ENCODE assay signal across 1 cellular context in genomic region chr16:14475370-14476139, GRCh38.
TF ChIP-seq lines count a peak whose summit lies in the region.

No MANE protein-coding gene starts in this region.

TF ChIP-seq in HepG2, 621 proteins besides CTCF, POLR2A, EP300 and RAD21 (continued from another document and continues in another):
- TF ChIP-seq TFAP4 (IDR thresholded peaks at IDR 0.05; ENCODE audit: borderline replicate concordance, low read depth) (no peak), ZNF260 (CRISPR knock-in tag; IDR thresholded peaks at IDR 0.05; ENCODE audit: borderline replicate concordance, low read depth) (no peak), ZNF335 (CRISPR knock-in tag; IDR thresholded peaks at IDR 0.05) (0 out of 2 replicates have a peak, but pooled peaks have one; percentile 57), TBX3 (IDR thresholded peaks at IDR 0.05; ENCODE audit: borderline replicate concordance) (no peak), ELK4 (CRISPR knock-in tag; IDR thresholded peaks at IDR 0.05; ENCODE audit: borderline replicate concordance) (no peak), MIXL1 (CRISPR knock-in tag; IDR thresholded peaks at IDR 0.05) (peak; percentile 92), DPF2 (CRISPR knock-in tag; IDR thresholded peaks at IDR 0.05; ENCODE audit: borderline replicate concordance, low read depth) (0 out of 2 replicates have a peak, but pooled peaks have one; percentile 21), PCBP1 (IDR thresholded peaks at IDR 0.05; ENCODE audit: borderline replicate concordance, low read depth, low read length) (no peak), PRDM4 (CRISPR knock-in tag; IDR thresholded peaks at IDR 0.05; ENCODE audit: borderline replicate concordance) (no peak), MED13 (CRISPR knock-in tag; IDR thresholded peaks at IDR 0.05) (no peak), LCORL (IDR thresholded peaks at IDR 0.05) (no peak), LCORL (CRISPR knock-in tag; IDR thresholded peaks at IDR 0.05) (peak; percentile 76), SMC3 (IDR thresholded peaks at IDR 0.05; ENCODE audit: low read length) (no peak; the same call in 1 of the 2 replicates), BRD4 (CRISPR knock-in tag; IDR thresholded peaks at IDR 0.05) (no peak), ZNF362 (CRISPR knock-in tag; IDR thresholded peaks at IDR 0.05; ENCODE audit: borderline replicate concordance) (no peak), RNF2 (conservative IDR thresholded peaks at IDR 0.05; ENCODE audit: low read depth) (no peak), JUNB (CRISPR knock-in tag; IDR thresholded peaks at IDR 0.05; ENCODE audit: borderline replicate concordance) (no peak), GABPB1 (CRISPR knock-in tag; IDR thresholded peaks at IDR 0.05) (no peak), PHF8 (CRISPR knock-in tag; IDR thresholded peaks at IDR 0.05) (no peak), ATM (IDR thresholded peaks at IDR 0.05; ENCODE audit: borderline replicate concordance) (no peak), CEBPG (CRISPR knock-in tag; IDR thresholded peaks at IDR 0.05) (0 out of 2 replicates have a peak, but pooled peaks have one; percentile 2), ZNF276 (CRISPR knock-in tag; IDR thresholded peaks at IDR 0.05; ENCODE audit: low read depth) (no peak), HOXA3 (CRISPR knock-in tag; IDR thresholded peaks at IDR 0.05) (peak; percentile 69; the same call in 1 of the 2 replicates), ZBTB38 (CRISPR knock-in tag; IDR thresholded peaks at IDR 0.05) (no peak), RARG (CRISPR knock-in tag; IDR thresholded peaks at IDR 0.05; ENCODE audit: low read depth) (no peak), ZBED4 (CRISPR knock-in tag; IDR thresholded peaks at IDR 0.05; ENCODE audit: borderline replicate concordance) (no peak), ZNF138 (CRISPR knock-in tag; IDR thresholded peaks at IDR 0.05; ENCODE audit: low read depth) (no peak), THYN1 (CRISPR knock-in tag; IDR thresholded peaks at IDR 0.05; ENCODE audit: borderline replicate concordance, low read depth) (no peak), DR1 (CRISPR knock-in tag; IDR thresholded peaks at IDR 0.05) (no peak), MATR3 (CRISPR knock-in tag; IDR thresholded peaks at IDR 0.05) (no peak), NR2F6 (IDR thresholded peaks at IDR 0.05) (0 out of 2 replicates have a peak, but pooled peaks have one; percentile 19), NR2F6 (CRISPR knock-in tag; IDR thresholded peaks at IDR 0.05) (peak; percentile 22; the same call in 1 of the 2 replicates), GPBP1L1 (CRISPR knock-in tag; IDR thresholded peaks at IDR 0.05) (no peak), DRAP1 (CRISPR knock-in tag; IDR thresholded peaks at IDR 0.05) (no peak), HMGA1 (CRISPR knock-in tag; conservative IDR thresholded peaks at IDR 0.05) (no peak), PTBP1 (IDR thresholded peaks at IDR 0.05; ENCODE audit: low read depth, low read length, poor library complexity, severe bottlenecking) (no peak), HNF4A (CRISPR knock-in tag; IDR thresholded peaks at IDR 0.05) (peak; percentile 46; the same call in 1 of the 2 replicates), HIVEP1 (CRISPR knock-in tag; IDR thresholded peaks at IDR 0.05) (no peak), TSC22D2 (CRISPR knock-in tag; IDR thresholded peaks at IDR 0.05; ENCODE audit: borderline replicate concordance) (no peak), CHD2 (IDR thresholded peaks at IDR 0.05; ENCODE audit: low read depth, low read length) (no peak), ZSCAN25 (CRISPR knock-in tag; IDR thresholded peaks at IDR 0.05) (peak; percentile 46; the same call in 1 of the 2 replicates), MAZ (IDR thresholded peaks at IDR 0.05; ENCODE audit: borderline replicate concordance, low read depth, low read length) (no peak), MAZ (CRISPR knock-in tag; IDR thresholded peaks at IDR 0.05; ENCODE audit: low read depth) (no peak), NFE2 (CRISPR knock-in tag; IDR thresholded peaks at IDR 0.05) (no peak), YEATS4 (CRISPR knock-in tag; IDR thresholded peaks at IDR 0.05; ENCODE audit: borderline replicate concordance) (peak; percentile 50; the same call in 1 of the 2 replicates), NRL (CRISPR knock-in tag; IDR thresholded peaks at IDR 0.05; ENCODE audit: borderline replicate concordance) (no peak), DMAP1 (CRISPR knock-in tag; IDR thresholded peaks at IDR 0.05) (peak; percentile 66; the same call in 1 of the 2 replicates), ZNF761 (CRISPR knock-in tag; conservative IDR thresholded peaks at IDR 0.05) (no peak), KDM3A (CRISPR knock-in tag; IDR thresholded peaks at IDR 0.05; ENCODE audit: low read depth) (0 out of 2 replicates have a peak, but pooled peaks have one; percentile 39), ZNF747 (CRISPR knock-in tag; IDR thresholded peaks at IDR 0.05; ENCODE audit: borderline replicate concordance) (no peak), ZGPAT (CRISPR knock-in tag; IDR thresholded peaks at IDR 0.05) (peak; percentile 67), GMEB2 (CRISPR knock-in tag; IDR thresholded peaks at IDR 0.05; ENCODE audit: low read depth) (no peak), SALL2 (CRISPR knock-in tag; IDR thresholded peaks at IDR 0.05) (no peak)
